27 cellular contexts compared by ENCODE assay signal in the genomic region with DNA sequence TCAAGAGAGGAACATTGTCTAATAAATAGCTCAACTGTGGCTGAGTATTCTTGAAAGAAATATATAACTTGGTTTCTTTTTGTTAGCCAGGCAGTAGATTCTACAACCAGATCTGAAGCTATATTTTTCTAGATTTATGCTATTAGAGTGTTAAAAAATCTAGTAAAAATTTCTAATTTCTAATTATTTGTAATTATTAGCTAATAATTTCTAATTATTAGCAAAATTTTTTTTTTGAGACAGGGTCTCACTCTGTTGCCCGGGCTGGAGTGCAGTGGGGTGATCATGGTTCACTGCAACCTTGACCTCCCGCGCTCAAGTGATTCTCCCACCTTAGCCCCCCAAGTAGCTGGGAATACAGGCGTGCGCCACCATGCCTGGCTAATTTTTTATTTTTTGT. TPM values are rescaled to one million over a fixed set of nuclear protein-coding genes. Genes with fewer than 3 reads are reported as not detected.
DNase-seq lines count a peak whose midpoint lies in the region; ATAC-seq, FAIRE-seq and TF ChIP-seq lines count a peak whose summit lies in the region.
"Had no signal": no experiment of that assay in that cellular context is flagged by ENCODE, and none has a peak within 500 bp of the region (broad histone marks: within the 10 kb centered on the region; RNA-seq: fewer than 3 reads in every experiment).

No MANE protein-coding gene starts in this region.

- H3K36me3 ChIP-seq in HepG2 (replicated peaks in 1 of 2; ENCODE audit: control insufficient read depth in 1 of 2, insufficient read depth in 2 of 2, low read length in 2 of 2) (peaks cover 5 to 17% of the 10 kb centered on the region in 2 experiments), right lobe of liver (peaks cover 0 to 17% (median 8%) of the 10 kb centered on the region in 4 donors), OCI-LY1 (ENCODE audit: insufficient read depth, low read length) (peaks cover 30% of the 10 kb centered on the region; the same call in 1 of the 2 replicates)
- H3K36me3 ChIP-seq: ovary had no signal

- no peak for TF ChIP-seq POLR2A in HepG2 (IDR thresholded peaks at IDR 0.05; ENCODE audit: insufficient read depth in 1 of 2, low read depth in 2 of 2, low read length in 2 of 2)
- no peak for TF ChIP-seq POLR2A in right lobe of liver (IDR thresholded peaks at IDR 0.05)

- H3K9me3 ChIP-seq in HepG2 (ENCODE audit: low read length) = no peaks in the 10 kb centered on the region
- no peaks in the 10 kb centered on the region for H3K9me3 ChIP-seq in right lobe of liver
- no peaks in the 10 kb centered on the region for H3K9me3 ChIP-seq in OCI-LY1 (ENCODE audit: low read length)
- H3K9me3 ChIP-seq: BLaER1, body of pancreas, Caco-2, MG63, ovary, suprapubic skin had no signal

- no peak for ATAC-seq in HepG2
- no peak for ATAC-seq in right lobe of liver
- no peak for ATAC-seq in omental fat pad (ENCODE audit: low FRiP score)
- ATAC-seq: activated CD8-positive, alpha-beta T cell treated with anti-CD3 and anti-CD28 coated beads for 36 hours; activated naive CD8-positive, alpha-beta T cell treated with anti-CD3 and anti-CD28 coated beads, Interleukin-2, amount 50 U/mL, for 24 hours; body of pancreas; stimulated activated effector memory CD8-positive, alpha-beta T cell treated with anti-CD3 and anti-CD28 coated beads, Interleukin-12 subunit alpha, Interleukin-12 subunit beta, amount 100 ng/mL, for 72 hours; WTC11 had no signal

- peaks cover 46% of the 10 kb centered on the region for H3K4me1 Mint-ChIP-seq in brain

- in situ Hi-C loops in HepG2 (cut with HindIII; ENCODE audit: extremely low pct_ligation_motif_present, low pct_unique_long_range_greater_than_20kb) = no loop called here

- TF ChIP-seq RAD21 in HepG2 (CRISPR knock-in tag; IDR thresholded peaks at IDR 0.05) = no peak

- POLR2A ChIA-PET in HepG2 (lab: Yijun Ruan, JAX) = interaction anchor here (1.0 to 1.9 kb wide), 2 partner anchors 40 to 279 kb away, joined by 3 to 5 read pairs; a partner anchor contains a TSS

- H3K27me3 ChIP-seq in HepG2 (ENCODE audit: control insufficient read depth in 1 of 2, insufficient read depth in 2 of 2, low read length in 2 of 2) (no peaks in the 10 kb centered on the region; a peak in 1 of 5 replicates), right lobe of liver (no peaks in the 10 kb centered on the region), OCI-LY1 (ENCODE audit: insufficient read depth, low read length) (no peaks in the 10 kb centered on the region)
- H3K27me3 ChIP-seq: BLaER1, body of pancreas, MG63, ovary, suprapubic skin had no signal

- peak overlapping the region; percentile 63 to 98 (median 78) for H3K4me3 Mint-ChIP-seq in brain
- H3K4me3 Mint-ChIP-seq: stimulated activated effector memory CD8-positive, alpha-beta T cell treated with anti-CD3 and anti-CD28 coated beads, Interleukin-12 subunit alpha, Interleukin-12 subunit beta, amount 100 ng/mL, for 72 hours had no signal

- H3K27me3 Mint-ChIP-seq in brain = peaks cover 11% of the 10 kb centered on the region
- H3K27me3 Mint-ChIP-seq: activated CD8-positive, alpha-beta T cell treated with anti-CD3 and anti-CD28 coated beads for 36 hours; activated naive CD8-positive, alpha-beta T cell treated with anti-CD3 and anti-CD28 coated beads, Interleukin-2, amount 50 U/mL, for 24 hours had no signal

- no peak for TF ChIP-seq CTCF in HepG2 (CRISPR knock-in tag; IDR thresholded peaks at IDR 0.05)
- no peak for TF ChIP-seq CTCF in right lobe of liver (IDR thresholded peaks at IDR 0.05)
- TF ChIP-seq CTCF in OCI-LY1 (IDR thresholded peaks at IDR 0.05; ENCODE audit: low read length) = no peak
- TF ChIP-seq CTCF in brain (conservative IDR thresholded peaks at IDR 0.05) = no peak
- TF ChIP-seq CTCF in omental fat pad (IDR thresholded peaks at IDR 0.05) = no peak

- H3K27ac ChIP-seq in HepG2 (ENCODE audit: extremely low read length, insufficient read depth, low read length) = no peak overlapping the region
- no peak overlapping the region for H3K27ac ChIP-seq in right lobe of liver
- H3K27ac ChIP-seq in OCI-LY1 (ENCODE audit: low read depth, low read length, poor library complexity, severe bottlenecking) = peak overlapping the region; percentile 41
- H3K27ac ChIP-seq: BLaER1, body of pancreas, epithelial cell of prostate, HL-60, ovary, RWPE1, suprapubic skin had no signal

- intact Hi-C loops in HepG2 (cut with micrococcal nuclease; ENCODE audit: unreplicated experiment) (no loop called here), right lobe of liver (cut with DNase I) (no loop called here)

- H3K9ac ChIP-seq in HepG2 (ENCODE audit: insufficient read depth, low read depth, low read length) (no peak overlapping the region), OCI-LY1 (ENCODE audit: low read length) (peak overlapping the region; percentile 41)

- H3K4me2 ChIP-seq in HepG2 (ENCODE audit: low read depth, low read length) = peak overlapping the region; percentile 81
- H3K4me2 ChIP-seq in OCI-LY1 (ENCODE audit: low read length) = peak overlapping the region; percentile 100

- H4K20me1 ChIP-seq in HepG2 (ENCODE audit: insufficient read depth, low read length) (peaks cover 4% of the 10 kb centered on the region; the same call in 1 of the 2 replicates), OCI-LY1 (ENCODE audit: insufficient read depth, low read length) (no peaks in the 10 kb centered on the region)

- peak overlapping the region in 4 of 5 experiments; percentile 4 to 46 (median 35) for H3K27ac Mint-ChIP-seq in brain
- H3K27ac Mint-ChIP-seq: activated CD8-positive, alpha-beta T cell treated with anti-CD3 and anti-CD28 coated beads for 36 hours; activated naive CD8-positive, alpha-beta T cell treated with anti-CD3 and anti-CD28 coated beads, Interleukin-2, amount 50 U/mL, for 24 hours; stimulated activated effector memory CD8-positive, alpha-beta T cell treated with anti-CD3 and anti-CD28 coated beads, Interleukin-12 subunit alpha, Interleukin-12 subunit beta, amount 100 ng/mL, for 72 hours; WTC11 had no signal

- DNase-seq in HepG2 (ENCODE audit: low spot score) (no peak), right lobe of liver (no peak), NCI-H69 (lab: John Stamatoyannopoulos, UW) (no peak), omental fat pad (ENCODE audit: low spot score) (no peak), LoVo (ENCODE audit: low spot score) (no peak)
- DNase-seq in stimulated activated naive CD4-positive, alpha-beta T cell (lab: John Stamatoyannopoulos, UW) = no peak
- DNase-seq: activated CD8-positive, alpha-beta T cell treated with anti-CD3 and anti-CD28 coated beads for 36 hours; activated effector memory CD4-positive, alpha-beta T cell treated with anti-CD3 and anti-CD28 coated beads, Interleukin-2, amount 50 U/mL, for 16 hours; activated naive CD8-positive, alpha-beta T cell treated with anti-CD3 and anti-CD28 coated beads, Interleukin-2, amount 50 U/mL, for 24 hours; body of pancreas; Caco-2; DMS79 treated with DMSO at 0.1 percent for 48 hours; effector CD4-positive, alpha-beta T cell; glutamatergic neuron; MG63; NCI-H1436; ovary; retina had no signal

- H2AFZ ChIP-seq in HepG2 (ENCODE audit: low read length) (no peak overlapping the region), OCI-LY1 (ENCODE audit: low read length) (no peak overlapping the region)

- H3F3A ChIP-seq in OCI-LY1 (ENCODE audit: insufficient read depth, low read length) = 0 out of 2 replicates have a peak, but pooled peaks cover 4% of the 10 kb centered on the region

- 98% methylated on average over 5 of the region's 5 CpGs for WGBS in HepG2 (ENCODE audit: low lambda C conversion rate)
- 96% methylated on average over 5 of the region's 5 CpGs for WGBS in right lobe of liver (ENCODE audit: insufficient coverage, low coverage, low lambda C conversion rate, missing lambda C conversion rate)

- TF ChIP-seq EP300 in HepG2 (IDR thresholded peaks at IDR 0.05; ENCODE audit: low read depth in 2 of 2, low read length in 2 of 2) (no peak), HepG2 (CRISPR knock-in tag; IDR thresholded peaks at IDR 0.05; ENCODE audit: borderline replicate concordance) (no peak)

- BruUV-seq in HepG2 (replicated peaks; lab: Mats Ljungman, UMichigan) = no TSS peak

- peaks cover 22% of the 10 kb centered on the region for H3K36me3 Mint-ChIP-seq in brain

- H3K4me1 ChIP-seq in HepG2 (ENCODE audit: insufficient read depth, low read length) (peaks cover 25% of the 10 kb centered on the region), right lobe of liver (peaks cover 0 to 11% (median 3%) of the 10 kb centered on the region in 4 donors), OCI-LY1 (ENCODE audit: insufficient read depth, low read length, severe bottlenecking) (peaks cover 59% of the 10 kb centered on the region)

- CTCF ChIA-PET in HepG2 (lab: Yijun Ruan, JAX; ENCODE audit: low intra/inter-chr PET ratio, low total read pairs) = no interaction called here

- no peaks in the 10 kb centered on the region for H3K9me3 Mint-ChIP-seq in brain
- H3K9me3 Mint-ChIP-seq: activated CD8-positive, alpha-beta T cell treated with anti-CD3 and anti-CD28 coated beads for 36 hours; activated naive CD8-positive, alpha-beta T cell treated with anti-CD3 and anti-CD28 coated beads, Interleukin-2, amount 50 U/mL, for 24 hours; stimulated activated effector memory CD8-positive, alpha-beta T cell treated with anti-CD3 and anti-CD28 coated beads, Interleukin-12 subunit alpha, Interleukin-12 subunit beta, amount 100 ng/mL, for 72 hours; WTC11 had no signal

- no peaks in the 10 kb centered on the region for H3K9me2 ChIP-seq in OCI-LY1 (ENCODE audit: low read depth, low read length)

- H3K79me2 ChIP-seq in HepG2 (ENCODE audit: insufficient read depth, low read length) = peaks cover 42% of the 10 kb centered on the region
- peaks cover 43% of the 10 kb centered on the region for H3K79me2 ChIP-seq in OCI-LY1 (ENCODE audit: insufficient read depth, low read length)

- FAIRE-seq in HepG2 (lab: Jason Lieb, UNC) = no peak

- H3K4me3 ChIP-seq in HepG2 (replicated peaks in 1 of 3; ENCODE audit: insufficient read depth in 1 of 3, low read depth in 2 of 3, low read length in 3 of 3) (no peak overlapping the region; a peak in 1 of 6 replicates), right lobe of liver (no peak overlapping the region), OCI-LY1 (ENCODE audit: low read depth, low read length, poor library complexity, severe bottlenecking) (peak overlapping the region; percentile 91)
- H3K4me3 ChIP-seq: BLaER1, body of pancreas, MG63, ovary, suprapubic skin had no signal

RNA-seq across cellular contexts. Expression of a gene that starts 2.8 kb away (rescaled TPM):
- 25.9 and 29.8 TPM in 2 replicates for total RNA-seq in HepG2 (2016; rRNA removed; fragmentation: Illumina TruSeq; extraction: Trizol)
- total RNA-seq in HepG2 (2016; cell fraction: cytosol; rRNA removed; fragmentation: Illumina TruSeq; extraction: Trizol; ENCODE audit: low read depth) = 9.4 and 11.1 TPM in 2 replicates
- total RNA-seq in HepG2 (2016; cell fraction: insoluble cytoplasmic fraction; rRNA removed; fragmentation: Illumina TruSeq; extraction: Trizol) = 25.6 and 26.4 TPM in 2 replicates
- 23.9 and 26.0 TPM in 2 replicates for total RNA-seq in HepG2 (2016; cell fraction: membrane; rRNA removed; fragmentation: Illumina TruSeq; extraction: Trizol)
- total RNA-seq in HepG2 (2016; cell fraction: nucleus; rRNA removed; fragmentation: Illumina TruSeq; extraction: Trizol) = 27.9 and 35.1 TPM in 2 replicates
- polyA plus RNA-seq in HepG2 (2011; rRNA removed) = 23.7 and 24.0 TPM in 2 replicates
- polyA plus RNA-seq in HepG2 (2011; cell fraction: cytosol; rRNA removed) = 8.5 and 9.4 TPM in 2 replicates
- 22.9 and 25.3 TPM in 2 replicates for polyA plus RNA-seq in HepG2 (2011; cell fraction: nucleus; rRNA removed)
- 15.5 and 20.1 TPM in 2 replicates for polyA plus RNA-seq in HepG2 (2012)
- 4.9 and 6.9 TPM in 2 replicates for polyA plus RNA-seq in HepG2 (2016; cell fraction: cytosol; fragmentation: Illumina TruSeq; extraction: Trizol; ENCODE audit: low read depth)
- 25.8 and 28.2 TPM in 2 replicates for polyA plus RNA-seq in HepG2 (2016; cell fraction: insoluble cytoplasmic fraction; fragmentation: Illumina TruSeq; extraction: Trizol; ENCODE audit: low read depth)
- polyA plus RNA-seq in HepG2 (2016; cell fraction: membrane; fragmentation: Illumina TruSeq; extraction: Trizol; ENCODE audit: low read depth) = 14.6 and 15.5 TPM in 2 replicates
- 41.9 and 44.3 TPM in 2 replicates for polyA plus RNA-seq in HepG2 (2016; cell fraction: nucleus; fragmentation: Illumina TruSeq; extraction: Trizol; ENCODE audit: insufficient read depth, low read depth)
- polyA minus RNA-seq in HepG2 (2011; rRNA and poly(A)+ RNA removed; ENCODE audit: low replicate concordance) = 34.2 and 35.8 TPM in 2 replicates
- polyA minus RNA-seq in HepG2 (2011; cell fraction: cytosol; rRNA and poly(A)+ RNA removed) = 9.0 and 12.0 TPM in 2 replicates
- polyA minus RNA-seq in HepG2 (2011; cell fraction: nucleus; rRNA and poly(A)+ RNA removed) = 56.1 and 59.7 TPM in 2 replicates
- total RNA-seq in right lobe of liver = 10 to 100 TPM in 2 of 6 experiments, 1 to 10 TPM in 4; 8.4 to 11.5 (median 9.4) TPM
- polyA plus RNA-seq in brain (ENCODE audit: insufficient read depth, low read depth, low replicate concordance) = 13.8 TPM
- 10 to 100 TPM in 2 of 4 donors, 1 to 10 TPM in 2; 9.6 to 22.4 (median 11.4) TPM for total RNA-seq in omental fat pad

RNA-seq across cellular contexts. Expression of a gene that starts 3.1 kb away (rescaled TPM):
- 77.2 and 123 TPM in 2 replicates for total RNA-seq in HepG2 (2016; rRNA removed; fragmentation: Illumina TruSeq; extraction: Trizol)
- total RNA-seq in HepG2 (2016; cell fraction: cytosol; rRNA removed; fragmentation: Illumina TruSeq; extraction: Trizol; ENCODE audit: low read depth) = 19.9 and 26.6 TPM in 2 replicates
- total RNA-seq in HepG2 (2016; cell fraction: insoluble cytoplasmic fraction; rRNA removed; fragmentation: Illumina TruSeq; extraction: Trizol) = 86.9 and 113 TPM in 2 replicates
- 29.6 and 39.6 TPM in 2 replicates for total RNA-seq in HepG2 (2016; cell fraction: membrane; rRNA removed; fragmentation: Illumina TruSeq; extraction: Trizol)
- 30.1 and 40.3 TPM in 2 replicates for total RNA-seq in HepG2 (2016; cell fraction: nucleus; rRNA removed; fragmentation: Illumina TruSeq; extraction: Trizol)
- 23.9 and 31.1 TPM in 2 replicates for polyA plus RNA-seq in HepG2 (2011; rRNA removed)
- 7.2 and 13.4 TPM in 2 replicates for polyA plus RNA-seq in HepG2 (2011; cell fraction: cytosol; rRNA removed)
- 5.2 and 7.5 TPM in 2 replicates for polyA plus RNA-seq in HepG2 (2011; cell fraction: nucleus; rRNA removed)
- 58.7 and 68.0 TPM in 2 replicates for polyA plus RNA-seq in HepG2 (2012)
- polyA plus RNA-seq in HepG2 (2016; cell fraction: cytosol; fragmentation: Illumina TruSeq; extraction: Trizol; ENCODE audit: low read depth) = 27.2 and 28.8 TPM in 2 replicates
- polyA plus RNA-seq in HepG2 (2016; cell fraction: insoluble cytoplasmic fraction; fragmentation: Illumina TruSeq; extraction: Trizol; ENCODE audit: low read depth) = 115 and 135 TPM in 2 replicates
- polyA plus RNA-seq in HepG2 (2016; cell fraction: membrane; fragmentation: Illumina TruSeq; extraction: Trizol; ENCODE audit: low read depth) = 30.4 and 34.6 TPM in 2 replicates
- 58.3 and 67.4 TPM in 2 replicates for polyA plus RNA-seq in HepG2 (2016; cell fraction: nucleus; fragmentation: Illumina TruSeq; extraction: Trizol; ENCODE audit: insufficient read depth, low read depth)
- polyA minus RNA-seq in HepG2 (2011; rRNA and poly(A)+ RNA removed; ENCODE audit: low replicate concordance) = 1.1 and 3.2 TPM in 2 replicates
- polyA minus RNA-seq in HepG2 (2011; cell fraction: cytosol; rRNA and poly(A)+ RNA removed) = 8.1 and 9.9 TPM in 2 replicates
- polyA minus RNA-seq in HepG2 (2011; cell fraction: nucleus; rRNA and poly(A)+ RNA removed) = 8.4 and 11.6 TPM in 2 replicates
- total RNA-seq in right lobe of liver = 10 to 100 TPM; 17.5 to 24.1 (median 21.5) TPM
- 32.2 TPM for polyA plus RNA-seq in brain (ENCODE audit: insufficient read depth, low read depth, low replicate concordance)
- total RNA-seq in omental fat pad = 10 to 100 TPM; 19.2 to 31.1 (median 24.7) TPM

RNA-seq across cellular contexts. Expression of a gene that starts 3.1 kb away (rescaled TPM):
- total RNA-seq in HepG2 (2016; rRNA removed; fragmentation: Illumina TruSeq; extraction: Trizol) (113 and 158 TPM in 2 replicates), right lobe of liver (10 to 100 TPM; 15.5 to 33.8 (median 26.0) TPM), omental fat pad (10 to 100 TPM; 38.6 to 57.0 (median 49.8) TPM)
- 89.1 and 123 TPM in 2 replicates for total RNA-seq in HepG2 (2016; cell fraction: cytosol; rRNA removed; fragmentation: Illumina TruSeq; extraction: Trizol; ENCODE audit: low read depth)
- 117 and 158 TPM in 2 replicates for total RNA-seq in HepG2 (2016; cell fraction: insoluble cytoplasmic fraction; rRNA removed; fragmentation: Illumina TruSeq; extraction: Trizol)
- total RNA-seq in HepG2 (2016; cell fraction: membrane; rRNA removed; fragmentation: Illumina TruSeq; extraction: Trizol) = 138 and 162 TPM in 2 replicates
- total RNA-seq in HepG2 (2016; cell fraction: nucleus; rRNA removed; fragmentation: Illumina TruSeq; extraction: Trizol) = 53.5 and 61.0 TPM in 2 replicates
- polyA plus RNA-seq in HepG2 (2011; rRNA removed) (163 and 218 TPM in 2 replicates), brain (ENCODE audit: insufficient read depth, low read depth, low replicate concordance) (36.2 TPM)
- 120 and 161 TPM in 2 replicates for polyA plus RNA-seq in HepG2 (2011; cell fraction: cytosol; rRNA removed)
- 61.6 and 88.4 TPM in 2 replicates for polyA plus RNA-seq in HepG2 (2011; cell fraction: nucleus; rRNA removed)
- 126 and 134 TPM in 2 replicates for polyA plus RNA-seq in HepG2 (2012)
- 140 and 201 TPM in 2 replicates for polyA plus RNA-seq in HepG2 (2016; cell fraction: cytosol; fragmentation: Illumina TruSeq; extraction: Trizol; ENCODE audit: low read depth)
- polyA plus RNA-seq in HepG2 (2016; cell fraction: insoluble cytoplasmic fraction; fragmentation: Illumina TruSeq; extraction: Trizol; ENCODE audit: low read depth) = 215 and 221 TPM in 2 replicates
- polyA plus RNA-seq in HepG2 (2016; cell fraction: membrane; fragmentation: Illumina TruSeq; extraction: Trizol; ENCODE audit: low read depth) = 169 and 209 TPM in 2 replicates
- polyA plus RNA-seq in HepG2 (2016; cell fraction: nucleus; fragmentation: Illumina TruSeq; extraction: Trizol; ENCODE audit: insufficient read depth, low read depth) = 106 and 107 TPM in 2 replicates
- polyA minus RNA-seq in HepG2 (2011; rRNA and poly(A)+ RNA removed; ENCODE audit: low replicate concordance) = 35.6 and 91.9 TPM in 2 replicates
- 50.7 and 61.5 TPM in 2 replicates for polyA minus RNA-seq in HepG2 (2011; cell fraction: cytosol; rRNA and poly(A)+ RNA removed)
- 67.7 and 76.2 TPM in 2 replicates for polyA minus RNA-seq in HepG2 (2011; cell fraction: nucleus; rRNA and poly(A)+ RNA removed)

RNA-seq across cellular contexts. Expression of a gene that starts 39.8 kb away (rescaled TPM):
- total RNA-seq in HepG2 (2016; rRNA removed; fragmentation: Illumina TruSeq; extraction: Trizol) = 7.5 and 12.4 TPM in 2 replicates
- total RNA-seq in HepG2 (2016; cell fraction: cytosol; rRNA removed; fragmentation: Illumina TruSeq; extraction: Trizol; ENCODE audit: low read depth) = 6.2 and 6.8 TPM in 2 replicates
- 8.2 and 10.5 TPM in 2 replicates for total RNA-seq in HepG2 (2016; cell fraction: insoluble cytoplasmic fraction; rRNA removed; fragmentation: Illumina TruSeq; extraction: Trizol)
- 5.3 and 5.8 TPM in 2 replicates for total RNA-seq in HepG2 (2016; cell fraction: membrane; rRNA removed; fragmentation: Illumina TruSeq; extraction: Trizol)
- total RNA-seq in HepG2 (2016; cell fraction: nucleus; rRNA removed; fragmentation: Illumina TruSeq; extraction: Trizol) = 5.4 and 7.7 TPM in 2 replicates
- 3.6 and 5.3 TPM in 2 replicates for polyA plus RNA-seq in HepG2 (2011; rRNA removed)
- 1.7 and 2.2 TPM in 2 replicates for polyA plus RNA-seq in HepG2 (2011; cell fraction: cytosol; rRNA removed)
- polyA plus RNA-seq in HepG2 (2011; cell fraction: nucleus; rRNA removed) = 4.8 and 5.1 TPM in 2 replicates
- polyA plus RNA-seq in HepG2 (2012) = 4.0 and 7.1 TPM in 2 replicates
- polyA plus RNA-seq in HepG2 (2016; cell fraction: cytosol; fragmentation: Illumina TruSeq; extraction: Trizol; ENCODE audit: low read depth) = 0.85 and 1.3 TPM in 2 replicates
- polyA plus RNA-seq in HepG2 (2016; cell fraction: insoluble cytoplasmic fraction; fragmentation: Illumina TruSeq; extraction: Trizol; ENCODE audit: low read depth) = 8.6 and 9.1 TPM in 2 replicates
- 2.4 and 2.7 TPM in 2 replicates for polyA plus RNA-seq in HepG2 (2016; cell fraction: membrane; fragmentation: Illumina TruSeq; extraction: Trizol; ENCODE audit: low read depth)
- 9.9 and 11.3 TPM in 2 replicates for polyA plus RNA-seq in HepG2 (2016; cell fraction: nucleus; fragmentation: Illumina TruSeq; extraction: Trizol; ENCODE audit: insufficient read depth, low read depth)
- 1.7 and 4.1 TPM in 2 replicates for polyA minus RNA-seq in HepG2 (2011; rRNA and poly(A)+ RNA removed; ENCODE audit: low replicate concordance)
- 4.3 and 5.8 TPM in 2 replicates for polyA minus RNA-seq in HepG2 (2011; cell fraction: cytosol; rRNA and poly(A)+ RNA removed)
- polyA minus RNA-seq in HepG2 (2011; cell fraction: nucleus; rRNA and poly(A)+ RNA removed) = 8.6 and 14.5 TPM in 2 replicates
- total RNA-seq in right lobe of liver = 10 to 100 TPM; 12.8 to 19.3 (median 15.1) TPM
- polyA plus RNA-seq in brain (ENCODE audit: insufficient read depth, low read depth, low replicate concordance) = 7.0 TPM
- total RNA-seq in omental fat pad = 1 to 10 TPM; 5.2 to 9.1 (median 5.8) TPM

RNA-seq across cellular contexts. Expression of a gene that starts 42.5 kb away (rescaled TPM):
- total RNA-seq in HepG2 (2016; rRNA removed; fragmentation: Illumina TruSeq; extraction: Trizol) (13.0 and 15.4 TPM in 2 replicates), right lobe of liver (10 to 100 TPM; 21.6 to 37.1 (median 26.1) TPM), omental fat pad (1 to 10 TPM in 3 of 4 donors, under 1 TPM in 1; 0.63 to 1.9 (median 1.4) TPM)
- 7.1 and 7.3 TPM in 2 replicates for total RNA-seq in HepG2 (2016; cell fraction: cytosol; rRNA removed; fragmentation: Illumina TruSeq; extraction: Trizol; ENCODE audit: low read depth)
- total RNA-seq in HepG2 (2016; cell fraction: insoluble cytoplasmic fraction; rRNA removed; fragmentation: Illumina TruSeq; extraction: Trizol) = 12.0 and 14.4 TPM in 2 replicates
- total RNA-seq in HepG2 (2016; cell fraction: membrane; rRNA removed; fragmentation: Illumina TruSeq; extraction: Trizol) = 8.1 and 9.4 TPM in 2 replicates
- total RNA-seq in HepG2 (2016; cell fraction: nucleus; rRNA removed; fragmentation: Illumina TruSeq; extraction: Trizol) = 14.4 and 14.8 TPM in 2 replicates
- polyA plus RNA-seq in HepG2 (2011; rRNA removed) (10.7 and 11.1 TPM in 2 replicates), brain (ENCODE audit: insufficient read depth, low read depth, low replicate concordance) (6.6 TPM)
- 8.3 and 11.7 TPM in 2 replicates for polyA plus RNA-seq in HepG2 (2011; cell fraction: cytosol; rRNA removed)
- polyA plus RNA-seq in HepG2 (2011; cell fraction: nucleus; rRNA removed) = 3.0 and 4.0 TPM in 2 replicates
- polyA plus RNA-seq in HepG2 (2012) = 6.6 and 7.6 TPM in 2 replicates
- 1.1 TPM in 2 replicates for polyA plus RNA-seq in HepG2 (2016; cell fraction: cytosol; fragmentation: Illumina TruSeq; extraction: Trizol; ENCODE audit: low read depth)
- 7.6 and 8.3 TPM in 2 replicates for polyA plus RNA-seq in HepG2 (2016; cell fraction: insoluble cytoplasmic fraction; fragmentation: Illumina TruSeq; extraction: Trizol; ENCODE audit: low read depth)
- 2.7 and 3.0 TPM in 2 replicates for polyA plus RNA-seq in HepG2 (2016; cell fraction: membrane; fragmentation: Illumina TruSeq; extraction: Trizol; ENCODE audit: low read depth)
- 11.7 and 12.6 TPM in 2 replicates for polyA plus RNA-seq in HepG2 (2016; cell fraction: nucleus; fragmentation: Illumina TruSeq; extraction: Trizol; ENCODE audit: insufficient read depth, low read depth)
- polyA minus RNA-seq in HepG2 (2011; rRNA and poly(A)+ RNA removed; ENCODE audit: low replicate concordance) = 20.4 and 23.3 TPM in 2 replicates
- 15.7 and 20.1 TPM in 2 replicates for polyA minus RNA-seq in HepG2 (2011; cell fraction: cytosol; rRNA and poly(A)+ RNA removed)
- polyA minus RNA-seq in HepG2 (2011; cell fraction: nucleus; rRNA and poly(A)+ RNA removed) = 12.5 and 18.4 TPM in 2 replicates
